ENCODE assay signal across 1 cellular context in genomic region chr22:20124083-20124787, GRCh38.
TF ChIP-seq lines count a peak whose summit lies in the region.

No MANE protein-coding gene starts in this region.

TF ChIP-seq in GM23338, 12 proteins besides CTCF, POLR2A, EP300 and RAD21:
- TF ChIP-seq STAT1 (IDR thresholded peaks at IDR 0.05; ENCODE audit: unreplicated experiment) (no peak), EZH2phosphoT487 (IDR thresholded peaks at IDR 0.05; ENCODE audit: unreplicated experiment) (no peak), JUNB (IDR thresholded peaks at IDR 0.05; ENCODE audit: unreplicated experiment) (no peak)
